In genomic region chr9:135130266-135130976, GRCh38 we compare ENCODE assay signal across 1 cellular context.
TF ChIP-seq lines count a peak whose summit lies in the region.

No MANE protein-coding gene starts in this region.

TF ChIP-seq in SK-N-SH, 30 proteins besides CTCF, POLR2A, EP300 and RAD21 (continued from another document):
- TF ChIP-seq ZBTB33 (IDR thresholded peaks at IDR 0.05; ENCODE audit: borderline replicate concordance, low read depth) = no peak
- TF ChIP-seq NRF1 (IDR thresholded peaks at IDR 0.05; ENCODE audit: low read depth, low read length) = no peak
- TF ChIP-seq TEAD4 (IDR thresholded peaks at IDR 0.05; ENCODE audit: borderline replicate concordance, insufficient read depth) = no peak
- TF ChIP-seq, protein P1, sequence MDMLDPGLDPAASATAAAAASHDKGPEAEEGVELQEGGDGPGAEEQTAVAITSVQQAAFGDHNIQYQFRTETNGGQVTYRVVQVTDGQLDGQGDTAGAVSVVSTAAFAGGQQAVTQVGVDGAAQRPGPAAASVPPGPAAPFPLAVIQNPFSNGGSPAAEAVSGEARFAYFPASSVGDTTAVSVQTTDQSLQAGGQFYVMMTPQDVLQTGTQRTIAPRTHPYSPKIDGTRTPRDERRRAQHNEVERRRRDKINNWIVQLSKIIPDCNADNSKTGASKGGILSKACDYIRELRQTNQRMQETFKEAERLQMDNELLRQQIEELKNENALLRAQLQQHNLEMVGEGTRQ (IDR thresholded peaks at IDR 0.05; ENCODE audit: borderline replicate concordance, low read depth, low read length) = no peak
- TF ChIP-seq RFX5 (IDR thresholded peaks at IDR 0.05; ENCODE audit: low read length) = no peak
- no peak for TF ChIP-seq SMC3 (IDR thresholded peaks at IDR 0.05; ENCODE audit: low read depth, low read length)
- no peak for TF ChIP-seq CHD2 (IDR thresholded peaks at IDR 0.05; ENCODE audit: low read length, partially characterized antibody)
- TF ChIP-seq POLR2AphosphoS5 (IDR thresholded peaks at IDR 0.05; ENCODE audit: low read depth, low read length) = no peak
- TF ChIP-seq ELF1 (IDR thresholded peaks at IDR 0.05) = no peak
